In genomic region chr16:56551796-56552738, GRCh38 we compare ENCODE assay signal across 1 cellular context.
A peak's percentile ranks its signal among the peaks of the same experiment; 100 is the strongest.
TF ChIP-seq lines count a peak whose summit lies in the region.

No MANE protein-coding gene starts in this region.

TF ChIP-seq in GM12878, 131 proteins besides CTCF, POLR2A, EP300 and RAD21:
- 0 out of 2 replicates have a peak, but pooled peaks have one; percentile 38 for TF ChIP-seq SPI1 (IDR thresholded peaks at IDR 0.05; ENCODE audit: borderline replicate concordance, insufficient read depth, low read depth, low read length)
- no peak for TF ChIP-seq MTA3 (IDR thresholded peaks at IDR 0.05; ENCODE audit: borderline replicate concordance, low read length)
- TF ChIP-seq DPF2 (IDR thresholded peaks at IDR 0.05) = no peak
- TF ChIP-seq STAT1 (conservative IDR thresholded peaks at IDR 0.05) = no peak
- no peak for TF ChIP-seq NRF1 (conservative IDR thresholded peaks at IDR 0.05; ENCODE audit: low read depth, low read length)
- TF ChIP-seq SP1 (IDR thresholded peaks at IDR 0.05; ENCODE audit: low read depth, low read length) = no peak
- TF ChIP-seq BACH1 (IDR thresholded peaks at IDR 0.05; ENCODE audit: borderline replicate concordance) = no peak
- no peak for TF ChIP-seq ATF7 (IDR thresholded peaks at IDR 0.05; ENCODE audit: low read depth)
- TF ChIP-seq MEF2B (IDR thresholded peaks at IDR 0.05; ENCODE audit: partially characterized antibody, poor library complexity, severe bottlenecking) = peak; percentile 24
